15 cellular contexts compared by ENCODE assay signal in the genomic region with DNA sequence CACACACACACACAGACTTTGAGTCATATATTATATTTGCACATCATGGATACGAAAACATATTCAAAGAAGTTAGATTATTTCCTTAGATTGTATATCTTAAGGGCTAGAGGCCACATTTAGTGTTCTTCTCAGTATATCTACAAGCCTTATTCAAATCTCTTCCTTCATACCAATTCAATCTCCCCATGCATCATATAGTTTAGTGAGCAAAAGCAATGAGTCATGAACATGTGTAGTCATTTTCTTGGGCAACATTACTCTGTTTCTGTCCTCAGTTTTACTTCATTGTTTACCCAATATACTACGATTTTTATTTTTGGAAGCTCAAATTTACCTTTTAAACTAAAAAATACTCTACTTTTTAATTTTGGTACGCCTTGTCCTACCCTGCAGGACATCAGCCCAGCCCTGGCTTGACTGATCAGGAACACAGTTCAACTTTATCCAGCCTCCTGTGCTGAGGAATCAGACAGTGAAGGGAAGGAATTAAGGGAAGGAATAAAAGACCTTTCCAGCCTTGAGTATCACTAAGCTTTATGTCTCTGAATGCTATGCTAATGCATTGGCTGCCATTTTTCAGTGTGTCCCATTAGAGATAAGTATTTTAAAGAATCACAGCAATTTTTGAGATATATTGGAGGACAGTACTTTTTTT.
A peak's percentile ranks its signal among the peaks of the same experiment; 100 is the strongest.
DNase-seq lines count a peak whose midpoint lies in the region; ATAC-seq and TF ChIP-seq lines count a peak whose summit lies in the region.
"Had no signal": no experiment of that assay in that cellular context is flagged by ENCODE, and none has a peak within 500 bp of the region (broad histone marks: within the 10 kb centered on the region; RNA-seq: fewer than 3 reads in every experiment).

No MANE protein-coding gene starts in this region.

- H3K27me3 ChIP-seq in ACC112 (ENCODE audit: insufficient read depth, low read length), result no peaks in the 10 kb centered on the region
- H3K27me3 ChIP-seq: right lobe of liver had no signal

- H3K79me2 ChIP-seq in ACC112 (ENCODE audit: control insufficient read depth, insufficient read depth, low read length, unreplicated experiment), result no peaks in the 10 kb centered on the region

- H3K4me3 ChIP-seq in ACC112 (ENCODE audit: low read depth, low read length) (peak overlapping the region; percentile 54; the same call in 1 of the 2 replicates), astrocyte of the cerebellum (ENCODE audit: low read depth, low read length) (no peak overlapping the region), fibroblast of pulmonary artery (replicated peaks; ENCODE audit: low read depth, low read length) (no peak overlapping the region)
- H3K4me3 ChIP-seq: right lobe of liver, SK-N-MC had no signal

- no peak for ATAC-seq in GM18520 (IDR thresholded peaks at IDR 0.05; ENCODE audit: unreplicated experiment)
- ATAC-seq: activated CD8-positive, alpha-beta T cell treated with anti-CD3 and anti-CD28 coated beads, Interleukin-2, amount 10 ng/mL, durations not matched to agents 7 days and 5 days; right lobe of liver; stimulated activated memory B cell treated with anti-CD40 and anti-IgM and Interleukin-4, amounts not matched to agents 10 μg/mL and 1 μg/mL and 100 μg/mL, for 72 hours had no signal

- peaks cover 25% of the 10 kb centered on the region for H3K4me1 ChIP-seq in ACC112 (ENCODE audit: control insufficient read depth, insufficient read depth, low read length, unreplicated experiment)
- H3K4me1 ChIP-seq: right lobe of liver had no signal

- H3K36me3 ChIP-seq in ACC112 (ENCODE audit: insufficient read depth, low read length), result no peaks in the 10 kb centered on the region
- H3K36me3 ChIP-seq: right lobe of liver had no signal

- H3K27ac ChIP-seq in ACC112 (ENCODE audit: low read depth, low read length), result peak overlapping the region; percentile 87
- H3K27ac ChIP-seq: right lobe of liver, SK-N-MC had no signal

- TF ChIP-seq CTCF in astrocyte of the cerebellum (IDR thresholded peaks at IDR 0.05; ENCODE audit: low read depth, low read length, missing control alignments), result no peak
- no peak for TF ChIP-seq CTCF in fibroblast of pulmonary artery (IDR thresholded peaks at IDR 0.05; ENCODE audit: low read length, missing control alignments)

- in situ Hi-C loops in astrocyte of the cerebellum (cut with HindIII; ENCODE audit: low sequenced_read_pairs), result no loop called here

- DNase-seq in HT1080 (ENCODE audit: low read depth), result peak; percentile 73
- peak; percentile 28 for DNase-seq in astrocyte of the cerebellum (ENCODE audit: low read depth)
- DNase-seq in fibroblast of pulmonary artery (ENCODE audit: low read depth), result peak; percentile 73
- no peak for DNase-seq in mucosa of gallbladder (ENCODE audit: low spot score)
- no peak for DNase-seq in cerebellar cortex (ENCODE audit: low spot score)
- no peak for DNase-seq in SK-N-DZ (ENCODE audit: low spot score)
- DNase-seq: activated CD8-positive, alpha-beta T cell treated with anti-CD3 and anti-CD28 coated beads, Interleukin-2, amount 10 ng/mL, durations not matched to agents 7 days and 5 days; anterior cingulate cortex; glutamatergic neuron; NCI-H1105; right lobe of liver had no signal

- H2AFZ ChIP-seq in ACC112 (ENCODE audit: low read length, unreplicated experiment), result peak overlapping the region; percentile 93

Comparison
In these comparisons a context has a peak if more than half of its experiments do, and no peak if none do; other contexts are left out.
1. DNase-seq: peak in HT1080 (single experiment), astrocyte of the cerebellum (single experiment) and fibroblast of pulmonary artery (single experiment); none in mucosa of gallbladder (single experiment), cerebellar cortex (single experiment) and SK-N-DZ (single experiment).